Comparison of ENCODE assay signal across 9 cellular contexts in genomic region chr6:15358579-15359327, GRCh38.
DNase-seq lines count a peak whose midpoint lies in the region; ATAC-seq and TF ChIP-seq lines count a peak whose summit lies in the region.
"Had no signal": no experiment of that assay in that cellular context is flagged by ENCODE, and none has a peak within 500 bp of the region (broad histone marks: within the 10 kb centered on the region; RNA-seq: fewer than 3 reads in every experiment).

No MANE protein-coding gene starts in this region.

- peak overlapping the region; percentile 23 for H3K4me2 ChIP-seq in neural progenitor cell

- no peak overlapping the region for H2AFZ ChIP-seq in neural progenitor cell (replicated peaks)

- TF ChIP-seq CTCF in neural progenitor cell (IDR thresholded peaks at IDR 0.05) (no peak), CD14-positive monocyte (IDR thresholded peaks at IDR 0.05) (no peak)

- H3K9me3 ChIP-seq in neural progenitor cell (ENCODE audit: low read depth): no peaks in the 10 kb centered on the region
- no peaks in the 10 kb centered on the region for H3K9me3 ChIP-seq in CD4-positive, alpha-beta memory T cell (ENCODE audit: control insufficient read depth in 1 of 2, low read length in 2 of 2)

- H3K36me3 Mint-ChIP-seq in activated T-helper 2 cell treated with anti-CD3 and anti-CD28 coated beads, Interferon-gamma antibody, Interleukin-2, Interleukin-4, amounts not matched to agents 10 μg/mL and 5 μg/mL and 100 μg/mL, durations not matched to agents 14 hours and 24 hours and 36 hours (ENCODE audit: low read depth): peaks cover 46% of the 10 kb centered on the region
- H3K36me3 Mint-ChIP-seq in neural progenitor cell (peaks cover 3% of the 10 kb centered on the region), CD14-positive monocyte (peaks cover 20 to 36% of the 10 kb centered on the region in 2 donors)
- H3K36me3 Mint-ChIP-seq in CD4-positive, alpha-beta memory T cell: peaks cover 8% of the 10 kb centered on the region in 2 donors

- intact Hi-C loops in activated T-helper 2 cell treated with anti-CD3 and anti-CD28 coated beads, Interferon-gamma antibody, Interleukin-2, Interleukin-4, amounts not matched to agents 10 μg/mL and 5 μg/mL and 100 μg/mL, durations not matched to agents 14 hours and 24 hours and 36 hours (cut with micrococcal nuclease): no loop called here
- intact Hi-C loops in CD4-positive, alpha-beta memory T cell (cut with micrococcal nuclease): no loop called here
- intact Hi-C loops in CD14-positive monocyte (cut with micrococcal nuclease): loop anchor here in 1 of 2 donors (10.0 kb wide), 1 partner anchor 54 kb away; no protein-coding TSS in a partner anchor

- peaks cover 54% of the 10 kb centered on the region for H3K4me1 ChIP-seq in neural progenitor cell
- peaks cover 24% of the 10 kb centered on the region for H3K4me1 ChIP-seq in CD4-positive, alpha-beta memory T cell (ENCODE audit: insufficient read depth, low read length)

- no peak overlapping the region for H3K4me3 Mint-ChIP-seq in activated T-helper 2 cell treated with anti-CD3 and anti-CD28 coated beads, Interferon-gamma antibody, Interleukin-2, Interleukin-4, amounts not matched to agents 10 μg/mL and 5 μg/mL and 100 μg/mL, durations not matched to agents 14 hours and 24 hours and 36 hours (ENCODE audit: low read depth)
- H3K4me3 Mint-ChIP-seq in neural progenitor cell (no peak overlapping the region), CD14-positive monocyte (no peak overlapping the region)
- no peak overlapping the region for H3K4me3 Mint-ChIP-seq in CD4-positive, alpha-beta memory T cell
- H3K4me3 Mint-ChIP-seq: stimulated activated naive CD8-positive, alpha-beta T cell treated with anti-CD3 and anti-CD28 coated beads, Interleukin-15, Interleukin-2, amounts not matched to agents 100 ng/mL and 50 ng/mL, for 24 hours had no signal

- H4K20me1 ChIP-seq in neural progenitor cell (ENCODE audit: low read depth): peaks cover 97% of the 10 kb centered on the region

- CTCF ChIA-PET in CD4-positive, alpha-beta memory T cell (lab: Charles Lee; ENCODE audit: partially characterized antibody): no interaction called here

- H3K79me2 ChIP-seq in neural progenitor cell (ENCODE audit: low read depth): peaks cover 100% of the 10 kb centered on the region

- peaks cover 20% of the 10 kb centered on the region for H3F3A ChIP-seq in neural progenitor cell (ENCODE audit: low read depth)

- H3K36me3 ChIP-seq in neural progenitor cell: no peaks in the 10 kb centered on the region
- no peaks in the 10 kb centered on the region for H3K36me3 ChIP-seq in CD4-positive, alpha-beta memory T cell (ENCODE audit: insufficient read depth, low read length)

- H3K4me3 ChIP-seq in neural progenitor cell: no peak overlapping the region
- H3K4me3 ChIP-seq in CD4-positive, alpha-beta memory T cell (ENCODE audit: low read length in 2 of 2): no peak overlapping the region

- ATAC-seq in GM19397 (IDR thresholded peaks at IDR 0.05; ENCODE audit: unreplicated experiment) (peak; percentile 34), HG03196 (IDR thresholded peaks at IDR 0.05; ENCODE audit: unreplicated experiment) (peak; percentile 39)

- H3K27me3 ChIP-seq in neural progenitor cell: no peaks in the 10 kb centered on the region
- H3K27me3 ChIP-seq in CD4-positive, alpha-beta memory T cell (ENCODE audit: insufficient read depth, low read length): no peaks in the 10 kb centered on the region

- POLR2A ChIA-PET in CD4-positive, alpha-beta memory T cell (lab: Charles Lee; ENCODE audit: partially characterized antibody): no interaction called here

- no peaks in the 10 kb centered on the region for H3K9me3 Mint-ChIP-seq in activated T-helper 2 cell treated with anti-CD3 and anti-CD28 coated beads, Interferon-gamma antibody, Interleukin-2, Interleukin-4, amounts not matched to agents 10 μg/mL and 5 μg/mL and 100 μg/mL, durations not matched to agents 14 hours and 24 hours and 36 hours
- no peaks in the 10 kb centered on the region for H3K9me3 Mint-ChIP-seq in neural progenitor cell
- H3K9me3 Mint-ChIP-seq in CD4-positive, alpha-beta memory T cell: no peaks in the 10 kb centered on the region
- no peaks in the 10 kb centered on the region for H3K9me3 Mint-ChIP-seq in CD14-positive monocyte
- H3K9me3 Mint-ChIP-seq: stimulated activated naive CD8-positive, alpha-beta T cell treated with anti-CD3 and anti-CD28 coated beads, Interleukin-15, Interleukin-2, amounts not matched to agents 100 ng/mL and 50 ng/mL, for 24 hours had no signal

- H3K27me3 Mint-ChIP-seq in activated T-helper 2 cell treated with anti-CD3 and anti-CD28 coated beads, Interferon-gamma antibody, Interleukin-2, Interleukin-4, amounts not matched to agents 10 μg/mL and 5 μg/mL and 100 μg/mL, durations not matched to agents 14 hours and 24 hours and 36 hours (ENCODE audit: low read depth): no peaks in the 10 kb centered on the region
- peaks cover 2% of the 10 kb centered on the region for H3K27me3 Mint-ChIP-seq in neural progenitor cell (ENCODE audit: insufficient read depth, low read depth)
- H3K27me3 Mint-ChIP-seq in CD4-positive, alpha-beta memory T cell: no peaks in the 10 kb centered on the region
- peaks cover 0 to 2% (median 0%) of the 10 kb centered on the region in 3 donors for H3K27me3 Mint-ChIP-seq in CD14-positive monocyte (ENCODE audit: low read depth in 3 of 3)
- H3K27me3 Mint-ChIP-seq: stimulated activated naive CD8-positive, alpha-beta T cell treated with anti-CD3 and anti-CD28 coated beads, Interleukin-15, Interleukin-2, amounts not matched to agents 100 ng/mL and 50 ng/mL, for 24 hours had no signal

- H3K27ac Mint-ChIP-seq in activated T-helper 2 cell treated with anti-CD3 and anti-CD28 coated beads, Interferon-gamma antibody, Interleukin-2, Interleukin-4, amounts not matched to agents 10 μg/mL and 5 μg/mL and 100 μg/mL, durations not matched to agents 14 hours and 24 hours and 36 hours: peak overlapping the region; percentile 34
- H3K27ac Mint-ChIP-seq in neural progenitor cell: peak overlapping the region; percentile 19
- H3K27ac Mint-ChIP-seq in CD4-positive, alpha-beta memory T cell: peak overlapping the region in 3 of 7 donors; percentile 22 to 50 (median 37)
- peak overlapping the region in 3 of 7 donors; percentile 3 to 67 (median 43) for H3K27ac Mint-ChIP-seq in CD14-positive monocyte

- H3K9ac ChIP-seq in neural progenitor cell: no peak overlapping the region

- H3K4me1 Mint-ChIP-seq in activated T-helper 2 cell treated with anti-CD3 and anti-CD28 coated beads, Interferon-gamma antibody, Interleukin-2, Interleukin-4, amounts not matched to agents 10 μg/mL and 5 μg/mL and 100 μg/mL, durations not matched to agents 14 hours and 24 hours and 36 hours (ENCODE audit: low read depth): peaks cover 41% of the 10 kb centered on the region
- peaks cover 43% of the 10 kb centered on the region for H3K4me1 Mint-ChIP-seq in neural progenitor cell
- H3K4me1 Mint-ChIP-seq in CD4-positive, alpha-beta memory T cell: peaks cover 29 to 51% (median 36%) of the 10 kb centered on the region in 4 donors
- peaks cover 56% of the 10 kb centered on the region for H3K4me1 Mint-ChIP-seq in CD14-positive monocyte

- DNase-seq in activated T-helper 2 cell treated with anti-CD3 and anti-CD28 coated beads, Interferon-gamma antibody, Interleukin-2, Interleukin-4, amounts not matched to agents 10 μg/mL and 5 μg/mL and 100 μg/mL, durations not matched to agents 14 hours and 24 hours and 36 hours (ENCODE audit: low spot score): no peak
- DNase-seq in neural progenitor cell (ENCODE audit: low spot score): no peak
- no peak for DNase-seq in NCI-H2227 (lab: John Stamatoyannopoulos, UW; ENCODE audit: unreplicated experiment)
- DNase-seq in CD4-positive, alpha-beta memory T cell: no peak
- no peak for DNase-seq in CD14-positive monocyte (ENCODE audit: low spot score)
- no peak for DNase-seq in HuH-7.5 (ENCODE audit: low spot score)

- no peak overlapping the region for H3K27ac ChIP-seq in neural progenitor cell
- H3K27ac ChIP-seq in CD4-positive, alpha-beta memory T cell (ENCODE audit: low read depth, low read length): no peak overlapping the region
